In genomic region chr11:61844909-61845565, GRCh38 we compare ENCODE assay signal across 2 cellular contexts.
A peak's percentile ranks its signal among the peaks of the same experiment; 100 is the strongest.
TF ChIP-seq lines count a peak whose summit lies in the region.

No MANE protein-coding gene starts in this region.

TF ChIP-seq in HEK293T, 16 proteins besides CTCF, POLR2A, EP300 and RAD21:
- TF ChIP-seq LEF1 (IDR thresholded peaks at IDR 0.05; ENCODE audit: borderline replicate concordance) (no peak), ZNF384 (IDR thresholded peaks at IDR 0.05) (peak; percentile 59; the same call in 1 of the 2 replicates)

TF ChIP-seq in GM12878, 131 proteins besides CTCF, POLR2A, EP300 and RAD21:
- TF ChIP-seq ASH2L (IDR thresholded peaks at IDR 0.05; ENCODE audit: borderline replicate concordance, low read depth) = no peak
- TF ChIP-seq ATF2 (IDR thresholded peaks at IDR 0.05; ENCODE audit: low read length) = no peak
- TF ChIP-seq, protein P1, sequence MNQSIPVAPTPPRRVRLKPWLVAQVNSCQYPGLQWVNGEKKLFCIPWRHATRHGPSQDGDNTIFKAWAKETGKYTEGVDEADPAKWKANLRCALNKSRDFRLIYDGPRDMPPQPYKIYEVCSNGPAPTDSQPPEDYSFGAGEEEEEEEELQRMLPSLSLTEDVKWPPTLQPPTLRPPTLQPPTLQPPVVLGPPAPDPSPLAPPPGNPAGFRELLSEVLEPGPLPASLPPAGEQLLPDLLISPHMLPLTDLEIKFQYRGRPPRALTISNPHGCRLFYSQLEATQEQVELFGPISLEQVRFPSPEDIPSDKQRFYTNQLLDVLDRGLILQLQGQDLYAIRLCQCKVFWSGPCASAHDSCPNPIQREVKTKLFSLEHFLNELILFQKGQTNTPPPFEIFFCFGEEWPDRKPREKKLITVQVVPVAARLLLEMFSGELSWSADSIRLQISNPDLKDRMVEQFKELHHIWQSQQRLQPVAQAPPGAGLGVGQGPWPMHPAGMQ (IDR thresholded peaks at IDR 0.05; ENCODE audit: borderline replicate concordance) = no peak
- TF ChIP-seq ZNF24 (IDR thresholded peaks at IDR 0.05) = no peak
- no peak for TF ChIP-seq USF1 (IDR thresholded peaks at IDR 0.05; ENCODE audit: borderline replicate concordance, extremely low read length, insufficient read depth, low read depth, low read length)
- no peak for TF ChIP-seq TCF7 (IDR thresholded peaks at IDR 0.05; ENCODE audit: borderline replicate concordance)
- no peak for TF ChIP-seq POU2F2 (IDR thresholded peaks at IDR 0.05; ENCODE audit: borderline replicate concordance, low read depth, low read length)
- TF ChIP-seq PAX8 (IDR thresholded peaks at IDR 0.05) = no peak
TF ChIP-seq in GM12878: peak in this region for 0.
